Comparison of ENCODE assay signal across 8 cellular contexts in genomic region chr6:134178230-134179044, GRCh38.
DNase-seq lines count a peak whose midpoint lies in the region; ATAC-seq and TF ChIP-seq lines count a peak whose summit lies in the region.

No MANE protein-coding gene starts in this region.

- TF ChIP-seq CTCF in fibroblast of the aortic adventitia (IDR thresholded peaks at IDR 0.05; ENCODE audit: insufficient read depth, low read length) = peak; percentile 84

- DNase-seq in COLO668 (lab: John Stamatoyannopoulos, UW; ENCODE audit: unreplicated experiment) (peak; percentile 12), RPMI8226 (peak; percentile 50), fibroblast of the aortic adventitia (ENCODE audit: low read depth) (peak; percentile 97)
- peak; percentile 93 for DNase-seq in activated effector memory CD4-positive, alpha-beta T cell treated with anti-CD3 and anti-CD28 coated beads, Interleukin-2, amount 50 U/mL, for 16 hours
- DNase-seq in naive thymus-derived CD8-positive, alpha-beta T cell = peak; percentile 62 to 91 (median 82)
- peak; percentile 45 to 80 for DNase-seq in stimulated activated effector memory CD8-positive, alpha-beta T cell treated with anti-CD3 and anti-CD28 coated beads, Interleukin-12 subunit alpha, Interleukin-12 subunit beta, amount 100 ng/mL, for 72 hours (ENCODE audit: low spot score in 2 of 2)

- peaks cover 0 to 6% (median 2%) of the 10 kb centered on the region in 3 donors for H3K36me3 Mint-ChIP-seq in naive thymus-derived CD8-positive, alpha-beta T cell
- H3K36me3 Mint-ChIP-seq in stimulated activated effector memory CD8-positive, alpha-beta T cell treated with anti-CD3 and anti-CD28 coated beads, Interleukin-12 subunit alpha, Interleukin-12 subunit beta, amount 100 ng/mL, for 72 hours = peaks cover 35% of the 10 kb centered on the region

- H3K9me3 Mint-ChIP-seq in naive thymus-derived CD8-positive, alpha-beta T cell = no peaks in the 10 kb centered on the region
- H3K9me3 Mint-ChIP-seq in stimulated activated effector memory CD8-positive, alpha-beta T cell treated with anti-CD3 and anti-CD28 coated beads, Interleukin-12 subunit alpha, Interleukin-12 subunit beta, amount 100 ng/mL, for 72 hours = no peaks in the 10 kb centered on the region

- peak overlapping the region; percentile 62 for H3K4me3 ChIP-seq in fibroblast of the aortic adventitia (ENCODE audit: low read depth, low read length)

- no peaks in the 10 kb centered on the region for H3K27me3 Mint-ChIP-seq in naive thymus-derived CD8-positive, alpha-beta T cell

- H3K4me3 Mint-ChIP-seq in naive thymus-derived CD8-positive, alpha-beta T cell = peak overlapping the region; percentile 80 to 98 (median 95)
- H3K4me3 Mint-ChIP-seq in stimulated activated effector memory CD8-positive, alpha-beta T cell treated with anti-CD3 and anti-CD28 coated beads, Interleukin-12 subunit alpha, Interleukin-12 subunit beta, amount 100 ng/mL, for 72 hours = peak overlapping the region; percentile 90

- POLR2A ChIA-PET in naive thymus-derived CD8-positive, alpha-beta T cell (lab: Charles Lee) = interaction anchor here (0.6 to 2.0 kb wide), 7 partner anchors 11 to 686 kb away, joined by 3 to 7 read pairs (median 6); no protein-coding TSS in a partner anchor

- peaks cover 20 to 44% (median 39%) of the 10 kb centered on the region in 4 donors for H3K4me1 Mint-ChIP-seq in naive thymus-derived CD8-positive, alpha-beta T cell
- peaks cover 36% of the 10 kb centered on the region for H3K4me1 Mint-ChIP-seq in stimulated activated effector memory CD8-positive, alpha-beta T cell treated with anti-CD3 and anti-CD28 coated beads, Interleukin-12 subunit alpha, Interleukin-12 subunit beta, amount 100 ng/mL, for 72 hours

- ATAC-seq in HG03432 (IDR thresholded peaks at IDR 0.05; ENCODE audit: unreplicated experiment) (peak; percentile 30), HG03139 (IDR thresholded peaks at IDR 0.05; ENCODE audit: unreplicated experiment) (no peak)
- ATAC-seq in naive thymus-derived CD8-positive, alpha-beta T cell = peak; percentile 70 to 77
- ATAC-seq in stimulated activated effector memory CD8-positive, alpha-beta T cell treated with anti-CD3 and anti-CD28 coated beads, Interleukin-12 subunit alpha, Interleukin-12 subunit beta, amount 100 ng/mL, for 72 hours = peak; percentile 79

- peak overlapping the region; percentile 87 to 99 (median 97) for H3K27ac Mint-ChIP-seq in naive thymus-derived CD8-positive, alpha-beta T cell
- H3K27ac Mint-ChIP-seq in stimulated activated effector memory CD8-positive, alpha-beta T cell treated with anti-CD3 and anti-CD28 coated beads, Interleukin-12 subunit alpha, Interleukin-12 subunit beta, amount 100 ng/mL, for 72 hours = peak overlapping the region; percentile 95

Comparison
In these comparisons a context has a peak if more than half of its experiments do, and no peak if none do; other contexts are left out.
1. DNase-seq: peak in every context shown above with its lines; median percentile 97 in fibroblast of the aortic adventitia; 93 in activated effector memory CD4-positive, alpha-beta T cell treated with anti-CD3 and anti-CD28 coated beads, Interleukin-2, amount 50 U/mL, for 16 hours; 82 in naive thymus-derived CD8-positive, alpha-beta T cell; 62 in stimulated activated effector memory CD8-positive, alpha-beta T cell treated with anti-CD3 and anti-CD28 coated beads, Interleukin-12 subunit alpha, Interleukin-12 subunit beta, amount 100 ng/mL, for 72 hours; 50 in RPMI8226; 12 in COLO668.